Comparison of ENCODE assay signal across 9 cellular contexts in the genomic region with DNA sequence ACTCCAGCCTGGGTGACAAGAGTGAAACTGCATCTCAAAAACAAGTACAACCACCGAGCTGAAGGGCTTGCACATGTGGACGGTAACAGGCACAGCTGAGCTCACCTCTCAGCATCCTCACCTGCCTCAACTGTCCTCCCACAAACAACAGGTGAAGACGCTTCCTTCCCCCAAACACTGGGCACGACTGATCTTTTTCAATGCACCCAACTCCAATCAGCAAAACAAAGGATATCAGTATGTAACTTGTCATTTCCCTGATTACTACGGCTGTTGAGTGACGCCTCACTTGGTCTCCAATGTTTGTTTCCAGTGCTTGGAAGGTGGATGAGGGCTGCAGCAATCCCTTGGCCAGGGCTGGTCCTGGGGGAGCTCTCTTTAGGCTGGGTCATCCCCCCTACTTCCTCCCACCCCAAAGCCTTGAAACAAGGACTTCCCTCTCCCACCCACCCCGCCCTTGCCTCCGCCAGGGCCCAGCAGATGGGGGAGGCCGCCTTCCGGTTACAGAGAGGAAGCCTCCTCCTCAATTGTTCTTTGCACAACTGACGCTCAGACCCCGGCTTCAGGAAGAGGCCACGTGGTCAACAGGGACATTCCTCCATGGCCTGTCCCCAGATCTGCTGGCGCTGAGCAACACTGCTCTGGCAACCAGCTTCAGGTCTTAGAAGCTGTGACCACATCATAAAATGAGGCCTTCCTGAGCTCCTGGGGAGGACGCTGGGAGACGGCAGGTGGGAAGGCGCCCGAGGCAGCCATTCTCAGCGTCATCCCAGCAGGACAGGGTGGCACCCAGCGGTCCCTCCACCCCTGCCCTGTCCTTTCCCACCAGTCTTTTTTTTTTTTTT. TPM values are rescaled to one million over a fixed set of nuclear protein-coding genes. Genes with fewer than 3 reads are reported as not detected.
DNase-seq lines count a peak whose midpoint lies in the region; ATAC-seq and TF ChIP-seq lines count a peak whose summit lies in the region.
"Had no signal": no experiment of that assay in that cellular context is flagged by ENCODE, and none has a peak within 500 bp of the region (broad histone marks: within the 10 kb centered on the region; RNA-seq: fewer than 3 reads in every experiment).

No MANE protein-coding gene starts in this region.

- peaks cover 3% of the 10 kb centered on the region for H3K36me3 ChIP-seq in effector memory CD4-positive, alpha-beta T cell (ENCODE audit: control insufficient read depth, insufficient read depth, low read length)

- H3K27ac ChIP-seq in effector memory CD4-positive, alpha-beta T cell (ENCODE audit: insufficient read depth, low read length, poor library complexity, severe bottlenecking) = peak overlapping the region; percentile 91

- H3K4me3 ChIP-seq in effector memory CD4-positive, alpha-beta T cell (ENCODE audit: insufficient read depth, low read depth, low read length, poor library complexity, severe bottlenecking) = peak overlapping the region; percentile 76

- H3K27me3 ChIP-seq in effector memory CD4-positive, alpha-beta T cell (replicated peaks; ENCODE audit: control insufficient read depth, insufficient read depth, low read length, poor library complexity, severe bottlenecking) = no peaks in the 10 kb centered on the region

- TF ChIP-seq CTCF in omental fat pad (IDR thresholded peaks at IDR 0.05) = no peak

- ATAC-seq in omental fat pad (ENCODE audit: low FRiP score) (peak; percentile 52), GM18867 (IDR thresholded peaks at IDR 0.05; ENCODE audit: unreplicated experiment) (no peak), GM18511 (IDR thresholded peaks at IDR 0.05; ENCODE audit: unreplicated experiment) (no peak)

- DNase-seq in GF-D8 (lab: John Stamatoyannopoulos, UW) = peak; percentile 98
- peak; percentile 70 for DNase-seq in SIG-M5 (lab: John Stamatoyannopoulos, UW)
- peak in 2 of 3 donors; percentile 30 to 43 for DNase-seq in effector memory CD4-positive, alpha-beta T cell
- no peak for DNase-seq in omental fat pad (ENCODE audit: low spot score)
- DNase-seq in GM19240 (ENCODE audit: insufficient read length, low spot score) = no peak
- DNase-seq in occipital lobe (lab: John Stamatoyannopoulos, UW) = no peak
- DNase-seq: mesendoderm had no signal

- peaks cover 68% of the 10 kb centered on the region for H3K4me1 ChIP-seq in effector memory CD4-positive, alpha-beta T cell (ENCODE audit: control insufficient read depth, insufficient read depth, low read length, poor library complexity, severe bottlenecking)

- H3K9me3 ChIP-seq in effector memory CD4-positive, alpha-beta T cell (ENCODE audit: control insufficient read depth, low read length) = no peaks in the 10 kb centered on the region

RNA-seq across cellular contexts. Expression of a gene that starts 5.9 kb away (rescaled TPM):
- total RNA-seq in omental fat pad (1 to 10 TPM; 1.9 to 9.9 (median 5.5) TPM), occipital lobe (1.7 TPM)

RNA-seq across cellular contexts. Expression of a gene that starts 19.1 kb away (rescaled TPM):
- 10 to 100 TPM in 1 of 4 donors, 1 to 10 TPM in 3; 3.8 to 14.0 (median 6.5) TPM for total RNA-seq in omental fat pad
- total RNA-seq in occipital lobe = 5.5 TPM

Comparison
In these comparisons a context has a peak if more than half of its experiments do, and no peak if none do; other contexts are left out.
1. DNase-seq: peak in GF-D8 (single experiment), SIG-M5 (single experiment) and effector memory CD4-positive, alpha-beta T cell (2 of 3); none in omental fat pad (single experiment), GM19240 (single experiment) and occipital lobe (single experiment).